In the genomic region with DNA sequence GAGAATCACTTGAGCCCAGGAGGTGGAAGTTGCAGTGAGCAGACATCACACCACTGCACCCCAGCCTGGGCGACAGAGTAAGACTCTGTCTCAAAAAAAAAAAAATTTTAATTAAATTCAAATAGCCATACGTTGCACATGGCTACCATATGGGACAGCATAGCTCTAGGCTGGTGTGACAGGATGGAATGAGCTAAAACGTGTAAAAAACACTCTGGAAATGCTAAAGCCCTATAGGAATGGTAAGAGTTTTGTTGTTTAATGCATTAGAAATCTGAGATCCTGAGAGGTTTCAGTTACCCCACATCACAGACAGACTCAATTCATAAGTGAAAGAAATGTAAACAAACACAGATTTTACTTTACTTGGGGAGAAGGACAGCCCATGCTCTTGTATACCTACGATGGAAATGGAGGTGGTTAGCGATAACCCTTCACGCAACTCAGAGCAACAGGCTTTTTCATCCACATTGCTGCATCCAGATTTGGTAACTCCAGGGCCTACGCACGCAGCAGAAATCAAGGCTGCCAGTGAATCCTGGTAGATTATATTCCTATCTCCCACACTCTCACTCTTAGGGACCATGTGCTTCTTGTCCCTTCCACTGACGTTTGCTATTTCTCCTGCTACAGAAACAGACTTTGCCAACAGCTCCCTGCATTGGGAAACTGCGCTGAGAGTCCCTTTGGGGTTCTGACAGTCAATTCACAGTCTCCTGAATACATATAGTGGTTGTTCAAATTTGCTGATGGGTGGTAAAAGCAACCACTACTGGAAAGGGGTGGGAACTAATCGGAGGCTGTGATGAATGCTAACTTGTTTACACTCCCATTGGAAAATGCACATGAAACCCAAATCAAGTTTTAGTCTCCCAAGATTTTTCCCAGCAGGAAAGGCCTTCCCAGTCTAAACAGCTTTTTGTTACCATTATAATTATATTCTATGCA, we compare ENCODE assay signal across 10 cellular contexts. TPM values are rescaled to one million over a fixed set of nuclear protein-coding genes. Genes with fewer than 3 reads are reported as not detected.
A peak's percentile ranks its signal among the peaks of the same experiment; 100 is the strongest.
DNase-seq lines count a peak whose midpoint lies in the region; ATAC-seq and TF ChIP-seq lines count a peak whose summit lies in the region.
"Had no signal": no experiment of that assay in that cellular context is flagged by ENCODE, and none has a peak within 500 bp of the region (broad histone marks: within the 10 kb centered on the region; RNA-seq: fewer than 3 reads in every experiment).

No MANE protein-coding gene starts in this region.

- no peaks in the 10 kb centered on the region for H3K27me3 ChIP-seq in CD8-positive, alpha-beta memory T cell (ENCODE audit: insufficient read depth, low read length, poor library complexity, severe bottlenecking)
- H3K27me3 ChIP-seq in right atrium auricular region, result no peaks in the 10 kb centered on the region

- H3K27ac Mint-ChIP-seq in CD8-positive, alpha-beta memory T cell, result peak overlapping the region in 4 of 8 donors; percentile 15 to 72 (median 36)
- H3K27ac Mint-ChIP-seq in T-helper 17 cell, result peak overlapping the region; percentile 70
- H3K27ac Mint-ChIP-seq: activated naive CD4-positive, alpha-beta T cell treated with anti-CD3 and anti-CD28 coated beads, Interleukin-2, amount 50 U/mL, for 24 hours had no signal

- H3K4me1 ChIP-seq in CD8-positive, alpha-beta memory T cell (ENCODE audit: insufficient read depth, low read length), result peaks cover 87% of the 10 kb centered on the region
- peaks cover 0 to 61% of the 10 kb centered on the region in 2 donors for H3K4me1 ChIP-seq in right atrium auricular region

- no peak for TF ChIP-seq CTCF in right atrium auricular region (IDR thresholded peaks at IDR 0.05)

- H3K9me3 ChIP-seq in CD8-positive, alpha-beta memory T cell (ENCODE audit: low read length), result no peaks in the 10 kb centered on the region
- H3K9me3 ChIP-seq in T-helper 17 cell (ENCODE audit: control insufficient read depth, low read length, poor library complexity, severe bottlenecking) (no peaks in the 10 kb centered on the region), right atrium auricular region (no peaks in the 10 kb centered on the region)

- no peaks in the 10 kb centered on the region for H3K9me3 Mint-ChIP-seq in CD8-positive, alpha-beta memory T cell
- H3K9me3 Mint-ChIP-seq: activated naive CD4-positive, alpha-beta T cell treated with anti-CD3 and anti-CD28 coated beads, Interleukin-2, amount 50 U/mL, for 24 hours had no signal

- POLR2A ChIA-PET in CD8-positive, alpha-beta memory T cell (lab: Charles Lee), result interaction anchor here (0.5 to 1.5 kb wide), 2 partner anchors 25 to 29 kb away, joined by 3 to 5 read pairs; no protein-coding TSS in a partner anchor

- no peak for DNase-seq in CD8-positive, alpha-beta memory T cell
- DNase-seq in T-helper 17 cell (no peak), right atrium auricular region (ENCODE audit: low spot score) (no peak), sciatic nerve (ENCODE audit: low spot score) (no peak), NCI-H2227 (lab: John Stamatoyannopoulos, UW; ENCODE audit: unreplicated experiment) (no peak), left lobe of liver (ENCODE audit: low spot score) (no peak), AML-193 (lab: John Stamatoyannopoulos, UW) (no peak)
- DNase-seq in activated effector memory CD4-positive, alpha-beta T cell treated with Interleukin-2 at 50 U/mL for 16 hours, result no peak
- DNase-seq: effector CD8-positive, alpha-beta T cell had no signal

- CTCF ChIA-PET in CD8-positive, alpha-beta memory T cell (lab: Charles Lee), result interaction anchor here (0.8 to 10.9 kb wide), 4 partner anchors 28 to 62 kb away, joined by 3 to 200 read pairs (median 5); no protein-coding TSS in a partner anchor

- no peak overlapping the region for H3K27ac ChIP-seq in CD8-positive, alpha-beta memory T cell (ENCODE audit: low read depth, low read length)
- H3K27ac ChIP-seq in right atrium auricular region, result peak overlapping the region; percentile 77 to 91

- no peak for ATAC-seq in T-helper 17 cell
- ATAC-seq in sciatic nerve, result peak; percentile 1
- no peak for ATAC-seq in left lobe of liver

- peak overlapping the region in 5 of 7 donors; percentile 39 to 95 (median 93) for H3K4me3 Mint-ChIP-seq in CD8-positive, alpha-beta memory T cell
- H3K4me3 Mint-ChIP-seq in T-helper 17 cell, result peak overlapping the region; percentile 47

- peaks cover 5 to 59% (median 22%) of the 10 kb centered on the region in 3 donors for H3K36me3 Mint-ChIP-seq in CD8-positive, alpha-beta memory T cell
- peaks cover 15% of the 10 kb centered on the region for H3K36me3 Mint-ChIP-seq in T-helper 17 cell (ENCODE audit: low read depth)

- intact Hi-C loops in sciatic nerve (cut with DNase I), result loop anchor here (5.0 kb wide), 1 partner anchor 62 kb away; no protein-coding TSS in a partner anchor

- H3K27me3 Mint-ChIP-seq in CD8-positive, alpha-beta memory T cell, result no peaks in the 10 kb centered on the region
- H3K27me3 Mint-ChIP-seq in T-helper 17 cell, result no peaks in the 10 kb centered on the region
- H3K27me3 Mint-ChIP-seq: activated naive CD4-positive, alpha-beta T cell treated with anti-CD3 and anti-CD28 coated beads, Interleukin-2, amount 50 U/mL, for 24 hours had no signal

- H3K36me3 ChIP-seq in CD8-positive, alpha-beta memory T cell (ENCODE audit: insufficient read depth, low read length), result peaks cover 11% of the 10 kb centered on the region
- H3K36me3 ChIP-seq in right atrium auricular region, result peaks cover 3% of the 10 kb centered on the region

- peaks cover 72 to 86% (median 85%) of the 10 kb centered on the region in 3 donors for H3K4me1 Mint-ChIP-seq in CD8-positive, alpha-beta memory T cell
- peaks cover 54% of the 10 kb centered on the region for H3K4me1 Mint-ChIP-seq in T-helper 17 cell

- H3K4me3 ChIP-seq in CD8-positive, alpha-beta memory T cell (ENCODE audit: low read length), result no peak overlapping the region
- H3K4me3 ChIP-seq in right atrium auricular region, result no peak overlapping the region

RNA-seq across cellular contexts. Expression of gene SH3BP5, which starts 3.1 kb away (rescaled TPM):
- 10 to 100 TPM; 14.2 to 15.5 TPM for total RNA-seq in CD8-positive, alpha-beta memory T cell
- polyA plus RNA-seq in CD8-positive, alpha-beta memory T cell, result 84.3 TPM
- total RNA-seq in T-helper 17 cell, result 10 to 100 TPM; 50.7 to 78.4 TPM
- 10 to 100 TPM; 14.4 to 18.4 TPM for total RNA-seq in right atrium auricular region
- total RNA-seq in sciatic nerve, result 143 TPM
- total RNA-seq in left lobe of liver, result 10.5 TPM
